In genomic region chr15:73433878-73434277, GRCh38 we compare ENCODE assay signal across 4 cellular contexts. TPM values are rescaled to one million over a fixed set of nuclear protein-coding genes. Genes with fewer than 3 reads are reported as not detected.
"Had no signal": no experiment of that assay in that cellular context is flagged by ENCODE, and none has a peak within 500 bp of the region (broad histone marks: within the 10 kb centered on the region; RNA-seq: fewer than 3 reads in every experiment).

No MANE protein-coding gene starts in this region.

- DNase-seq: GDM1, GF-D8 had no signal

- ATAC-seq: GM12878 had no signal

- H3K4me3 ChIP-seq: GM12878 had no signal

RNA-seq across cellular contexts. Expression of gene REC114, which starts 9.1 kb away (rescaled TPM):
- total RNA-seq: G401, GM12878 had no signal
